8 cellular contexts compared by ENCODE assay signal in genomic region chr17:2070241-2071023, GRCh38. TPM values are rescaled to one million over a fixed set of nuclear protein-coding genes. Genes with fewer than 3 reads are reported as not detected.
A peak's percentile ranks its signal among the peaks of the same experiment; 100 is the strongest.
DNase-seq lines count a peak whose midpoint lies in the region; ATAC-seq lines count a peak whose summit lies in the region.

No MANE protein-coding gene starts in this region.

- no peak overlapping the region for H3K9ac ChIP-seq in mesenchymal stem cell (ENCODE audit: low read length)

- H2BK12ac ChIP-seq in mesenchymal stem cell (ENCODE audit: low read length in 2 of 2) = peak overlapping the region; percentile 80 to 87

- no peak overlapping the region for H2BK5ac ChIP-seq in mesenchymal stem cell (ENCODE audit: low read depth, low read length, poor library complexity, severe bottlenecking)

- H3K18ac ChIP-seq in mesenchymal stem cell (ENCODE audit: low read depth in 1 of 2, low read length in 2 of 2) = peak overlapping the region; percentile 80 to 84

- H3K23ac ChIP-seq in mesenchymal stem cell (ENCODE audit: low read length in 2 of 2) = no peak overlapping the region

- ATAC-seq in HG02938 (IDR thresholded peaks at IDR 0.05; ENCODE audit: unreplicated experiment) = peak; percentile 83
- no peak for ATAC-seq in GM19328 (IDR thresholded peaks at IDR 0.05; ENCODE audit: unreplicated experiment)

- peaks cover 8% of the 10 kb centered on the region for H3K79me1 ChIP-seq in mesenchymal stem cell (replicated peaks; ENCODE audit: low read length, poor library complexity, severe bottlenecking)

- H3K14ac ChIP-seq in mesenchymal stem cell (ENCODE audit: low read length in 2 of 2) = peak overlapping the region in 1 of 2 experiments; percentile 82

- H4K8ac ChIP-seq in mesenchymal stem cell (ENCODE audit: low read length) = peak overlapping the region; percentile 78

- no peak overlapping the region for H3K27ac ChIP-seq in mesenchymal stem cell (ENCODE audit: low read length, poor library complexity, severe bottlenecking)

- H3K4me1 ChIP-seq in mesenchymal stem cell (ENCODE audit: control insufficient read depth, insufficient read depth, low read depth, low read length) = peaks cover 59% of the 10 kb centered on the region

- H2BK120ac ChIP-seq in mesenchymal stem cell (ENCODE audit: low read depth, low read length) = peak overlapping the region; percentile 12

- H3K36me3 ChIP-seq in mesenchymal stem cell (ENCODE audit: control insufficient read depth in 1 of 2, insufficient read depth in 2 of 2, low read depth in 1 of 2, low read length in 2 of 2) = peaks cover 36 to 43% of the 10 kb centered on the region in 2 experiments

- H2BK15ac ChIP-seq in mesenchymal stem cell (ENCODE audit: low read depth, poor library complexity, severe bottlenecking) = peak overlapping the region; percentile 45

- no peak overlapping the region for H3K4me3 ChIP-seq in mesenchymal stem cell (ENCODE audit: insufficient read depth in 1 of 2, low read depth in 1 of 2, low read length in 2 of 2)

- H3K4ac ChIP-seq in mesenchymal stem cell (ENCODE audit: low read depth in 1 of 2, low read length in 2 of 2) = peak overlapping the region; percentile 16 to 75

- DNase-seq in activated CD8-positive, alpha-beta memory T cell treated with anti-CD3 and anti-CD28 coated beads for 24 hours = peak; percentile 81
- no peak for DNase-seq in activated CD8-positive, alpha-beta memory T cell treated with anti-CD3 and anti-CD28 coated beads, Interleukin-2, amount 50 U/mL, for 4 hours
- DNase-seq in activated CD4-positive, CD25-positive, alpha-beta regulatory T cell treated with anti-CD3 and anti-CD28 coated beads, Interleukin-2, amount 50 U/mL, for 72 hours = peak; percentile 66
- DNase-seq in mesenchymal stem cell (peak; percentile 25), hepatic stellate cell (ENCODE audit: low spot score) (no peak), LoVo (ENCODE audit: low spot score) (no peak)

- 94% methylated on average over 13 of the region's 13 CpGs for WGBS in mesenchymal stem cell

- H3K4me2 ChIP-seq in mesenchymal stem cell (ENCODE audit: low read length, poor library complexity, severe bottlenecking) = no peak overlapping the region

- H3K9me3 ChIP-seq in mesenchymal stem cell (ENCODE audit: control insufficient read depth, low read length) = no peaks in the 10 kb centered on the region

- H2AK5ac ChIP-seq in mesenchymal stem cell (ENCODE audit: low read length, severe bottlenecking) = peak overlapping the region; percentile 79

- H4K91ac ChIP-seq in mesenchymal stem cell (ENCODE audit: low read length) = peak overlapping the region; percentile 81

- no peaks in the 10 kb centered on the region for H3K27me3 ChIP-seq in mesenchymal stem cell (ENCODE audit: control insufficient read depth in 1 of 2, insufficient read depth in 1 of 2, low read length in 2 of 2)

- H2AFZ ChIP-seq in mesenchymal stem cell (ENCODE audit: low read depth, low read length) = no peak overlapping the region

RNA-seq across cellular contexts. Expression of gene HIC1, which starts 15.5 kb away (rescaled TPM):
- polyA plus RNA-seq in mesenchymal stem cell (2013, experiment 1 of 2) = 25.3 TPM
- polyA plus RNA-seq in mesenchymal stem cell (2013, experiment 2 of 2) = 23.9 TPM

RNA-seq across cellular contexts. Expression of gene OVCA2, which starts 28.6 kb away (rescaled TPM):
- polyA plus RNA-seq in mesenchymal stem cell (2013, experiment 1 of 2) = 72.1 TPM
- polyA plus RNA-seq in mesenchymal stem cell (2013, experiment 2 of 2) = 72.9 TPM

RNA-seq across cellular contexts. Expression of gene DPH1, which starts 40.5 kb away (rescaled TPM):
- 24.6 TPM for polyA plus RNA-seq in mesenchymal stem cell (2013, experiment 1 of 2)
- 23.7 TPM for polyA plus RNA-seq in mesenchymal stem cell (2013, experiment 2 of 2)

RNA-seq across cellular contexts. Expression of gene RTN4RL1, which starts 45.3 kb away (rescaled TPM):
- polyA plus RNA-seq in mesenchymal stem cell (2013, experiment 1 of 2) = 0.10 TPM
- polyA plus RNA-seq in mesenchymal stem cell (2013, experiment 2 of 2) = 0.04 TPM

Comparison
In these comparisons a context has a peak if more than half of its experiments do, and no peak if none do; other contexts are left out.
1. DNase-seq: peak in activated CD8-positive, alpha-beta memory T cell treated with anti-CD3 and anti-CD28 coated beads for 24 hours (single experiment), activated CD4-positive, CD25-positive, alpha-beta regulatory T cell treated with anti-CD3 and anti-CD28 coated beads, Interleukin-2, amount 50 U/mL, for 72 hours (single experiment) and mesenchymal stem cell (single experiment); none in activated CD8-positive, alpha-beta memory T cell treated with anti-CD3 and anti-CD28 coated beads, Interleukin-2, amount 50 U/mL, for 4 hours (single experiment), hepatic stellate cell (single experiment) and LoVo (single experiment).